Comparison of ENCODE assay signal across 22 cellular contexts in the genomic region with DNA sequence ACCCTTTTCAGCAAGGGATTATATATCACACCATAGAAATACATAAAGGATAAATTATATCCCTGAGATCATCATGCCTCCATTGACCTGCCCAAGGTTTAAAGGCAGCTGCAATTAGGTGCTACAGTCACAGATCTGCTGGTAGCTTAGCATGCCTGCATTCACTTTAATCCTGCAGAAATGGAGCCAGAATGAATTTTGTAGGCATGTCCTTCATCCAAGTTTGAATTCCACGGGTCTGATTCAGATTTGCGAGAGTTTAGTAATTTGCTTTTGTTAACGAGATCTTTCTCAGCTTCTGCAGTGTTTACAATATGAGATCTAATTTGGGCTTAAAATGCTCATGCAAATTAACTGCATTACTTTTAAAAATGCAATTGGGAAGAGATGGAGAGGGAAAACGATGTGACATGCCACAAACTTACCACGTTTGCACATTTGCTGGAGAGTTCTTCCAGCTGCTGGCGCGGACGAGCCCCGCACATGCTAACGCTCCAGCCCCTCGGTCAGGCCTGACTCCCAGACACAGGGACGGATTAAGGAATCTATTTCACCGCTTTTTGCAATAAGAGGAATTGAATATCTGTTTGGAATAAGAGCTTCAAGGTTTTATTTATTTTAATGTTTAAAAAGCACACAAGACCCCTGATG.
DNase-seq lines count a peak whose midpoint lies in the region; FAIRE-seq and TF ChIP-seq lines count a peak whose summit lies in the region.
"Had no signal": no experiment of that assay in that cellular context is flagged by ENCODE, and none has a peak within 500 bp of the region (broad histone marks: within the 10 kb centered on the region; RNA-seq: fewer than 3 reads in every experiment).

No MANE protein-coding gene starts in this region.

- no peak overlapping the region for H3K9ac ChIP-seq in fibroblast of lung (ENCODE audit: insufficient read depth, low read length)

- H2AFZ ChIP-seq in fibroblast of lung (ENCODE audit: low read length), result no peak overlapping the region

- no peak for DNase-seq in AG04450 (ENCODE audit: low read depth, low spot score)
- DNase-seq in EH (ENCODE audit: low read depth), result peak; percentile 23
- peak in 1 of 2 donors; percentile 26 for DNase-seq in fibroblast of lung (ENCODE audit: low read depth in 2 of 2)
- DNase-seq in stimulated activated CD4-positive, alpha-beta T cell treated with anti-CD3 and anti-CD28 coated beads, Interleukin-2, amount 100 ng/mL, for 48 hours, result no peak
- no peak for DNase-seq in stimulated activated CD4-positive, alpha-beta T cell treated with anti-CD3 and anti-CD28 coated beads, Interleukin-4, amount 100 ng/mL, for 1 hour
- no peak for DNase-seq in urothelium cell line (ENCODE audit: low spot score)
- DNase-seq in CD1c-positive myeloid dendritic cell (ENCODE audit: extremely low spot score), result no peak
- DNase-seq: CD8-positive, alpha-beta memory T cell; DMS 273 treated with DMSO at 0.1 percent for 48 hours; H7; KBM-7; MV-4-11; NCI-H1105; NCI-H2029 treated with DMSO at 0.1 percent for 48 hours; NCI-H446; NCI-H524 treated with DMSO at 0.1 percent for 48 hours; Right ventricle myocardium superior; RPMI8226 had no signal

- CTCF ChIA-PET in AG04450 (lab: Charles Lee), result interaction anchor here (0.6 to 4.8 kb wide), 5 partner anchors 8 to 631 kb away, joined by 3 to 43 read pairs (median 4); no protein-coding TSS in a partner anchor

- no peaks in the 10 kb centered on the region for H3K36me3 ChIP-seq in fibroblast of lung (ENCODE audit: control insufficient read depth, insufficient read depth, low read length)
- H3K36me3 ChIP-seq: SJSA1 had no signal

- H3K27me3 ChIP-seq in AG04450 (ENCODE audit: control insufficient read depth, insufficient read depth, low read length) (no peaks in the 10 kb centered on the region), fibroblast of lung (ENCODE audit: control insufficient read depth, insufficient read depth, low read length) (no peaks in the 10 kb centered on the region)
- H3K27me3 ChIP-seq: SJSA1 had no signal

- H3K4me3 ChIP-seq in AG04450 (ENCODE audit: low read depth, low read length) (no peak overlapping the region), WI38 (ENCODE audit: low read depth, low read length) (peak overlapping the region; percentile 11; the same call in 1 of the 2 replicates), fibroblast of lung (replicated peaks in 1 of 4; ENCODE audit: control extremely low read depth in 1 of 4, insufficient read depth in 1 of 4, low read depth in 3 of 4, low read length in 4 of 4) (peak overlapping the region in 1 of 4 experiments; percentile 20)
- H3K4me3 ChIP-seq: SJSA1 had no signal

- H3K27ac ChIP-seq in AG04450 (ENCODE audit: low read depth, low read length) (peak overlapping the region; percentile 31), fibroblast of lung (ENCODE audit: insufficient read depth, low read length) (no peak overlapping the region)
- H3K27ac ChIP-seq: C4-2B, SJSA1 had no signal

- H3K79me2 ChIP-seq in fibroblast of lung (ENCODE audit: control insufficient read depth, insufficient read depth, low read length), result no peaks in the 10 kb centered on the region

- TF ChIP-seq CTCF in AG04450 (IDR thresholded peaks at IDR 0.05; ENCODE audit: low read depth, low read length), result no peak
- no peak for TF ChIP-seq CTCF in WI38 (IDR thresholded peaks at IDR 0.05; ENCODE audit: low read depth, low read length)
- no peak for TF ChIP-seq CTCF in fibroblast of lung (conservative IDR thresholded peaks at IDR 0.05 in 1 of 2, IDR thresholded peaks at IDR 0.05 in 1 of 2; ENCODE audit: low read depth in 1 of 2, low read length in 2 of 2)

- H3K9me3 ChIP-seq in AG04450 (ENCODE audit: control insufficient read depth, insufficient read depth, low read length) (no peaks in the 10 kb centered on the region), fibroblast of lung (ENCODE audit: control insufficient read depth, insufficient read depth, low read depth, low read length) (no peaks in the 10 kb centered on the region)
- H3K9me3 ChIP-seq: SJSA1 had no signal

- FAIRE-seq in urothelium cell line (lab: Jason Lieb, UNC), result no peak
- FAIRE-seq: HTR-8/SVneo had no signal

- POLR2A ChIA-PET in AG04450 (lab: Yijun Ruan, JAX), result interaction anchor here (0.8 to 1.1 kb wide), 2 partner anchors 182 to 446 kb away, joined by 3 to 5 read pairs; a partner anchor contains a TSS

- peaks cover 16% of the 10 kb centered on the region for H3K4me1 ChIP-seq in fibroblast of lung (ENCODE audit: control insufficient read depth, extremely low read depth, insufficient read depth, low read length)
- H3K4me1 ChIP-seq: SJSA1 had no signal

- no peaks in the 10 kb centered on the region for H4K20me1 ChIP-seq in fibroblast of lung (ENCODE audit: control insufficient read depth, extremely low read depth, insufficient read depth, low read length)

- peak overlapping the region; percentile 53 for H3K4me2 ChIP-seq in fibroblast of lung (ENCODE audit: extremely low read depth, insufficient read depth, low read length)
